Comparison of ENCODE assay signal across 34 cellular contexts in the genomic region with DNA sequence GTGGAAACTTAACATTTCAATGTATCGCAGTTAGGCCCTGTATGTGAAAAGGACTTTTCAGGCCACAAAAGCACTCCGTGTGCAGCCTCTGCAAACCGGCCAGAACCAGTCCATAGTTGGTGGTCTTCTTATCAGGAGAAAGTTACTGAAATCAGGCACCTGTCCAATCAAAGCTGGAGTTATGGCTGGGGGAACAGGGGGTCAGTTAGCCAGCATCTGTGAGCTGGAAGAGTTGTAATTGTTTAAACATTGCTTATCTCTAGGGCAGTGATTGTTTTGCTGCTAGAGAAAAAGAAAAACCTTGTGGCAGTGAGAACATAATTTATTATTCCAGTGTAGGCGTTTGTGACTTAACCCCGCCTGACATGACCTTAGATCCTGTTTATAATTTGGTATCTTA.
"Had no signal": no experiment of that assay in that cellular context is flagged by ENCODE, and none has a peak within 500 bp of the region (broad histone marks: within the 10 kb centered on the region; RNA-seq: fewer than 3 reads in every experiment).

No MANE protein-coding gene starts in this region.

- H3K4me3 ChIP-seq: MG63 had no signal

- DNase-seq: Karpas-422, Kasumi-1, MG63, MM.1S, MV-4-11, NCI-H1048, NCI-H1092, NCI-H1092 treated with DMSO at 0.1 percent for 48 hours, NCI-H1105, NCI-H1105 treated with DMSO at 0.1 percent for 48 hours, NCI-H1417, NCI-H1417 treated with DMSO at 0.1 percent for 48 hours, NCI-H1436, NCI-H1436 treated with DMSO at 0.1 percent for 48 hours, NCI-H146, NCI-H1694, NCI-H187, NCI-H187 treated with DMSO at 0.1 percent for 48 hours, NCI-H1930, NCI-H2029, NCI-H2029 treated with DMSO at 0.1 percent for 48 hours, NCI-H2081, NCI-H2081 treated with DMSO at 0.1 percent for 48 hours, NCI-H2107, NCI-H2171, NCI-H2171 treated with DMSO at 0.1 percent for 48 hours, NCI-H2227 treated with DMSO at 0.1 percent for 48 hours, NCI-H226, NCI-H345, NCI-H446 treated with DMSO at 0.1 percent for 48 hours, NCI-H510A, NCI-H510A treated with DMSO at 0.1 percent for 48 hours, NCI-H524 had no signal

- H3K36me3 ChIP-seq: MG63 had no signal

- H3K9ac ChIP-seq: KMS-11 had no signal

- H3K27ac ChIP-seq: KMS-11 had no signal

- H3K9me3 ChIP-seq: MG63 had no signal

- H3K4me2 ChIP-seq: KMS-11 had no signal

- H3K27me3 ChIP-seq: MG63 had no signal
